ENCODE assay signal across 25 cellular contexts in the genomic region with DNA sequence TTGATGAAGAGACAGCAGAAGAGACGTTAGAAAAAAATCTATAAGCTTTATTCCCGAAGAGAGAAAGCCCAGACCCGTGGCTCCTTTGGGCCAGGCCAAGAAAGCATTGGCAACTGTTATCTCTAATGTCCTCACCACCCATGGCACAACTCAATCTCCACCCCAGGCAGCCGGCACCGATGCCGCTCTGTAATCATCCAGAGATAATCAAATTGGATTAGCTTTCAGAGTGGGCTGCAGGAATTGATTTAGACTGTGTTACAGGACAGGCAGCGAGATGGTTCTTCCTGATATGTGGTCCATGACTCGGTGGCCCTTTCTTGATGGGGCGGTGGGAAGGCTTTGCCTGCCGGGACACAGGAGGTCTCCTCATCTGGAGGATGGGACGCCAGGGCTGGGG.
"Had no signal": no experiment of that assay in that cellular context is flagged by ENCODE, and none has a peak within 500 bp of the region (broad histone marks: within the 10 kb centered on the region; RNA-seq: fewer than 3 reads in every experiment).

No MANE protein-coding gene starts in this region.

- H3K9me3 Mint-ChIP-seq: memory B cell; mesothelial cell of epicardium; naive B cell; natural killer cell treated with Interleukin-12 subunit alpha and Interleukin-12 subunit beta and Interleukin-15 and Interleukin-18, amount 100 ng/mL, for 72 hours; neural progenitor cell; stimulated activated naive B cell treated with anti-CD40 and anti-IgM and Interleukin-4, amounts not matched to agents 10 μg/mL and 1 μg/mL and 100 μg/mL, for 72 hours; stimulated activated naive CD8-positive, alpha-beta T cell treated with anti-CD3 and anti-CD28 coated beads, Interleukin-15, Interleukin-2, amounts not matched to agents 100 ng/mL and 50 ng/mL, for 24 hours had no signal

- H3K9me3 ChIP-seq: esophagus muscularis mucosa, gastroesophageal sphincter, heart left ventricle, mucosa of descending colon, prostate gland, right lobe of liver, thoracic aorta, tibial nerve, upper lobe of left lung had no signal

- H3K27me3 Mint-ChIP-seq: memory B cell; naive B cell; natural killer cell treated with Interleukin-12 subunit alpha and Interleukin-12 subunit beta and Interleukin-15 and Interleukin-18, amount 100 ng/mL, for 72 hours; stimulated activated naive B cell treated with anti-CD40 and anti-IgM and Interleukin-4, amounts not matched to agents 10 μg/mL and 1 μg/mL and 100 μg/mL, for 72 hours; stimulated activated naive CD8-positive, alpha-beta T cell treated with anti-CD3 and anti-CD28 coated beads, Interleukin-15, Interleukin-2, amounts not matched to agents 100 ng/mL and 50 ng/mL, for 24 hours had no signal

- ATAC-seq: foreskin keratinocyte; gastroesophageal sphincter; heart left ventricle; left lobe of liver; mucosa of descending colon; natural killer cell treated with Interleukin-12 subunit alpha and Interleukin-12 subunit beta and Interleukin-15 and Interleukin-18, amount 100 ng/mL, for 72 hours; right lobe of liver; stimulated activated naive B cell treated with anti-CD40 and anti-IgM and Interleukin-4, amounts not matched to agents 10 μg/mL and 1 μg/mL and 100 μg/mL, for 72 hours had no signal

- H3K36me3 Mint-ChIP-seq: mesothelial cell of epicardium; natural killer cell treated with Interleukin-12 subunit alpha and Interleukin-12 subunit beta and Interleukin-15 and Interleukin-18, amount 100 ng/mL, for 72 hours; neural progenitor cell had no signal

- H3K4me1 Mint-ChIP-seq: mesothelial cell of epicardium had no signal

- H3K4me3 Mint-ChIP-seq: memory B cell; mesothelial cell of epicardium; natural killer cell treated with Interleukin-12 subunit alpha and Interleukin-12 subunit beta and Interleukin-15 and Interleukin-18, amount 100 ng/mL, for 72 hours; neural progenitor cell; stimulated activated naive B cell treated with anti-CD40 and anti-IgM and Interleukin-4, amounts not matched to agents 10 μg/mL and 1 μg/mL and 100 μg/mL, for 72 hours; stimulated activated naive CD8-positive, alpha-beta T cell treated with anti-CD3 and anti-CD28 coated beads, Interleukin-15, Interleukin-2, amounts not matched to agents 100 ng/mL and 50 ng/mL, for 24 hours had no signal

- H3K27ac Mint-ChIP-seq: memory B cell; mesothelial cell of epicardium; natural killer cell treated with Interleukin-12 subunit alpha and Interleukin-12 subunit beta and Interleukin-15 and Interleukin-18, amount 100 ng/mL, for 72 hours; stimulated activated naive B cell treated with anti-CD40 and anti-IgM and Interleukin-4, amounts not matched to agents 10 μg/mL and 1 μg/mL and 100 μg/mL, for 72 hours; stimulated activated naive CD8-positive, alpha-beta T cell treated with anti-CD3 and anti-CD28 coated beads, Interleukin-15, Interleukin-2, amounts not matched to agents 100 ng/mL and 50 ng/mL, for 24 hours had no signal

- DNase-seq: cortex of kidney; effector CD4-positive, alpha-beta T cell; foreskin keratinocyte; heart left ventricle; kidney; naive B cell; nucleus accumbens; right lobe of liver; small intestine; stimulated activated CD4-positive, alpha-beta T cell treated with anti-CD3 and anti-CD28 coated beads, Interleukin-15, amount 100 ng/mL, for 24 hours; stimulated activated CD4-positive, alpha-beta T cell treated with anti-CD3 and anti-CD28 coated beads, Interleukin-2, amount 100 ng/mL, for 48 hours; stimulated activated naive B cell treated with anti-CD40 and anti-IgM and Interleukin-4, amounts not matched to agents 10 μg/mL and 1 μg/mL and 100 μg/mL, for 72 hours; upper lobe of left lung had no signal
